Comparison of ENCODE assay signal across 1 cellular context in genomic region chr6:149852881-149853280, GRCh38.
TF ChIP-seq lines count a peak whose summit lies in the region.

No MANE protein-coding gene starts in this region.

TF ChIP-seq in endothelial cell of umbilical vein, 7 proteins besides CTCF, POLR2A, EP300 and RAD21:
- no peak for TF ChIP-seq POLR2AphosphoS5 (IDR thresholded peaks at IDR 0.05; ENCODE audit: insufficient read depth, low read depth, low read length)
